Comparison of ENCODE assay signal across 1 cellular context in the genomic region with DNA sequence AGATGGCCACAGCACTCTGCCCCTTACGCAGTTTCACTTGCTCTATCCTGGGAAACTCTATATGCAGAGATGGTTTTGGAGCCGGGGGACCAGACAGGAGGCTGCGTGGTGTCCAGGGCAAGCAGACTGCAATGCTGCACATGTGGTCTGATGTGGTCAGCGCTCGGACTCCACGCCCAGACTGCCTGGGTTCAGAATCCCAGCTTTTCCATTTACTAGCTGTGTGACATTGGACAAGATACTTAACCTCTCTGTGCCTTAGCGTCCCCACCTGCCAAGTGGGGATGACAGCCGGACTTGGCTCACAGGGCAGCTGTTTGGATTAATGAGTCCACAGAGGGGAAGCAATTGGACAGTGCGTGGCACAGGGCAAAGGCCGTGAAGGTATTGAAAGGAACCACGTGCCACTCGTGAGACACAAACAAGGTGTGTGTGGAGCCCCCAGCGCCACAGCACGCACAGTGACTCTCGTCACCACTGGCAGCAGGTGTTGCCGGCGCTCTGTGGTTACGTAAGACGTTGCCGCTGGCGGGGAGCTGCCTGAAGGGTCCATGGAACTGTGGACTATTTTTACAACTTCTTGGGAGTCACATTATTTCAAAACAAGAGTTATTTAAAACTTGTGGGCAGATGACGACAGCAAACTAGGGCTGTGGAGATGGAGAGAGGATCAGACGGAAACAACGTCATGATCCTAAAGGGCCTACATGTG.
TF ChIP-seq lines count a peak whose summit lies in the region.

No MANE protein-coding gene starts in this region.

TF ChIP-seq in HepG2, 621 proteins besides CTCF, POLR2A, EP300 and RAD21 (continued from another document):
- TF ChIP-seq, protein P1, sequence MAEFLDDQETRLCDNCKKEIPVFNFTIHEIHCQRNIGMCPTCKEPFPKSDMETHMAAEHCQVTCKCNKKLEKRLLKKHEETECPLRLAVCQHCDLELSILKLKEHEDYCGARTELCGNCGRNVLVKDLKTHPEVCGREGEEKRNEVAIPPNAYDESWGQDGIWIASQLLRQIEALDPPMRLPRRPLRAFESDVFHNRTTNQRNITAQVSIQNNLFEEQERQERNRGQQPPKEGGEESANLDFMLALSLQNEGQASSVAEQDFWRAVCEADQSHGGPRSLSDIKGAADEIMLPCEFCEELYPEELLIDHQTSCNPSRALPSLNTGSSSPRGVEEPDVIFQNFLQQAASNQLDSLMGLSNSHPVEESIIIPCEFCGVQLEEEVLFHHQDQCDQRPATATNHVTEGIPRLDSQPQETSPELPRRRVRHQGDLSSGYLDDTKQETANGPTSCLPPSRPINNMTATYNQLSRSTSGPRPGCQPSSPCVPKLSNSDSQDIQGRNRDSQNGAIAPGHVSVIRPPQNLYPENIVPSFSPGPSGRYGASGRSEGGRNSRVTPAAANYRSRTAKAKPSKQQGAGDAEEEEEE (CRISPR knock-in tag; IDR thresholded peaks at IDR 0.05; ENCODE audit: borderline replicate concordance), result no peak
- TF ChIP-seq, protein P2, sequence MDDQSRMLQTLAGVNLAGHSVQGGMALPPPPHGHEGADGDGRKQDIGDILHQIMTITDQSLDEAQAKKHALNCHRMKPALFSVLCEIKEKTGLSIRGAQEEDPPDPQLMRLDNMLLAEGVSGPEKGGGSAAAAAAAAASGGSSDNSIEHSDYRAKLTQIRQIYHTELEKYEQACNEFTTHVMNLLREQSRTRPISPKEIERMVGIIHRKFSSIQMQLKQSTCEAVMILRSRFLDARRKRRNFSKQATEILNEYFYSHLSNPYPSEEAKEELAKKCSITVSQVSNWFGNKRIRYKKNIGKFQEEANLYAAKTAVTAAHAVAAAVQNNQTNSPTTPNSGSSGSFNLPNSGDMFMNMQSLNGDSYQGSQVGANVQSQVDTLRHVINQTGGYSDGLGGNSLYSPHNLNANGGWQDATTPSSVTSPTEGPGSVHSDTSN (CRISPR knock-in tag; IDR thresholded peaks at IDR 0.05; ENCODE audit: borderline replicate concordance), result no peak
- TF ChIP-seq, protein P3, sequence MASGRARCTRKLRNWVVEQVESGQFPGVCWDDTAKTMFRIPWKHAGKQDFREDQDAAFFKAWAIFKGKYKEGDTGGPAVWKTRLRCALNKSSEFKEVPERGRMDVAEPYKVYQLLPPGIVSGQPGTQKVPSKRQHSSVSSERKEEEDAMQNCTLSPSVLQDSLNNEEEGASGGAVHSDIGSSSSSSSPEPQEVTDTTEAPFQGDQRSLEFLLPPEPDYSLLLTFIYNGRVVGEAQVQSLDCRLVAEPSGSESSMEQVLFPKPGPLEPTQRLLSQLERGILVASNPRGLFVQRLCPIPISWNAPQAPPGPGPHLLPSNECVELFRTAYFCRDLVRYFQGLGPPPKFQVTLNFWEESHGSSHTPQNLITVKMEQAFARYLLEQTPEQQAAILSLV (CRISPR knock-in tag; IDR thresholded peaks at IDR 0.05; ENCODE audit: borderline replicate concordance), result no peak
- no peak for TF ChIP-seq NCOR1 (IDR thresholded peaks at IDR 0.05; ENCODE audit: borderline replicate concordance, low read length)
- TF ChIP-seq, protein P4, sequence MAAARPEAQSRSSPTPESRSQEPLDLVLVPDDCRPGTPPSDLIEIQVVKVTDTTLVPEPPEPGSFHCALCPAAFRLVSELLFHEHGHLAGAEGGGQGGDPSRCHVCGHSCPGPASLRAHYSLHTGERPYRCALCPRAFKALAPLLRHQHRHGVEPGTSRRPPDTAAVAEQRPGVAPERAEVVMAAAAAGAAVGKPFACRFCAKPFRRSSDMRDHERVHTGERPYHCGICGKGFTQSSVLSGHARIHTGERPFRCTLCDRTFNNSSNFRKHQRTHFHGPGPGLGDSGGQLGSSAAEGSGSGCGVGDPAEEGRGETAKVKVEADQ (CRISPR knock-in tag; IDR thresholded peaks at IDR 0.05; ENCODE audit: borderline replicate concordance), result no peak
- TF ChIP-seq MIER2 (CRISPR knock-in tag; IDR thresholded peaks at IDR 0.05), result no peak
- no peak for TF ChIP-seq FOXK2 (IDR thresholded peaks at IDR 0.05)
- peak; percentile 56; the same call in 1 of the 2 replicates for TF ChIP-seq NRL (CRISPR knock-in tag; IDR thresholded peaks at IDR 0.05; ENCODE audit: borderline replicate concordance)
- TF ChIP-seq ADNP (CRISPR knock-in tag; IDR thresholded peaks at IDR 0.05), result no peak
- no peak for TF ChIP-seq YY1 (IDR thresholded peaks at IDR 0.05; ENCODE audit: insufficient read depth, insufficient replicate concordance, low read depth, low read length)
- no peak for TF ChIP-seq ELF4 (CRISPR knock-in tag; IDR thresholded peaks at IDR 0.05; ENCODE audit: borderline replicate concordance)
- TF ChIP-seq CBFB (CRISPR knock-in tag; IDR thresholded peaks at IDR 0.05), result no peak
- TF ChIP-seq ZFP90 (CRISPR knock-in tag; IDR thresholded peaks at IDR 0.05; ENCODE audit: borderline replicate concordance), result no peak
- no peak for TF ChIP-seq IRX3 (CRISPR knock-in tag; IDR thresholded peaks at IDR 0.05; ENCODE audit: borderline replicate concordance, low read depth)
